20 cellular contexts compared by ENCODE assay signal in genomic region chr2:2507471-2507997, GRCh38.
DNase-seq lines count a peak whose midpoint lies in the region; FAIRE-seq lines count a peak whose summit lies in the region.
"Had no signal": no experiment of that assay in that cellular context is flagged by ENCODE, and none has a peak within 500 bp of the region (broad histone marks: within the 10 kb centered on the region; RNA-seq: fewer than 3 reads in every experiment).

No MANE protein-coding gene starts in this region.

- DNase-seq in NCI-H1092 treated with DMSO at 0.1 percent for 48 hours (lab: John Stamatoyannopoulos, UW) (peak; percentile 11), NCI-H1092 (lab: John Stamatoyannopoulos, UW) (no peak), SK-N-DZ (ENCODE audit: low spot score) (peak; percentile 15), globus pallidus (ENCODE audit: low spot score) (peak; percentile 13), urothelium cell line (ENCODE audit: low spot score) (peak; percentile 11), SW480 (ENCODE audit: low spot score) (no peak)
- DNase-seq in effector CD4-positive, alpha-beta T cell = no peak
- DNase-seq in stimulated activated CD4-positive, alpha-beta T cell treated with anti-CD3 and anti-CD28 coated beads, Interleukin-2, amount 100 ng/mL, for 48 hours = no peak
- DNase-seq: activated CD4-positive, CD25-positive, alpha-beta regulatory T cell treated with anti-CD3 and anti-CD28 coated beads, Interleukin-2, amount 50 U/mL, for 72 hours; activated CD8-positive, alpha-beta T cell treated with anti-CD3 and anti-CD28 coated beads, Interleukin-2, amount 10 ng/mL, durations not matched to agents 7 days and 5 days; activated effector memory CD4-positive, alpha-beta T cell treated with Interleukin-2 at 50 U/mL for 16 hours; activated T-cell treated with anti-CD3 and anti-CD28 coated beads for 4 hours; CD4-positive, CD25-positive, alpha-beta regulatory T cell; heart right ventricle; mammary epithelial cell; NCI-H187 treated with DMSO at 0.1 percent for 48 hours; stimulated activated naive B cell treated with anti-CD40 and anti-IgM and Interleukin-4, amounts not matched to agents 10 μg/mL and 1 μg/mL and 100 μg/mL, for 72 hours; upper lobe of right lung had no signal

- no peak for FAIRE-seq in urothelium cell line (lab: Jason Lieb, UNC)
- FAIRE-seq: D721Med, GM12878 had no signal

Comparison
In these comparisons a context has a peak if more than half of its experiments do, and no peak if none do; other contexts are left out.
1. DNase-seq: peak in NCI-H1092 treated with DMSO at 0.1 percent for 48 hours (single experiment), SK-N-DZ (single experiment), globus pallidus (single experiment) and urothelium cell line (single experiment); none in NCI-H1092 (single experiment), effector CD4-positive, alpha-beta T cell (single experiment), SW480 (single experiment) and stimulated activated CD4-positive, alpha-beta T cell treated with anti-CD3 and anti-CD28 coated beads, Interleukin-2, amount 100 ng/mL, for 48 hours (0 of 2).